In genomic region chr1:184289825-184290550, GRCh38 we compare ENCODE assay signal across 20 cellular contexts.
DNase-seq lines count a peak whose midpoint lies in the region; ATAC-seq, FAIRE-seq and TF ChIP-seq lines count a peak whose summit lies in the region.
"Had no signal": no experiment of that assay in that cellular context is flagged by ENCODE, and none has a peak within 500 bp of the region (broad histone marks: within the 10 kb centered on the region; RNA-seq: fewer than 3 reads in every experiment).

No MANE protein-coding gene starts in this region.

- H3K4me1 ChIP-seq in trophoblast cell (ENCODE audit: control insufficient read depth in 1 of 2, insufficient read depth in 2 of 2, low read length in 2 of 2) = no peaks in the 10 kb centered on the region

- no peak overlapping the region for H3K27ac ChIP-seq in trophoblast cell (ENCODE audit: low read depth, low read length)
- H3K27ac ChIP-seq: gastroesophageal sphincter had no signal

- no peak overlapping the region for H4K12ac ChIP-seq in trophoblast cell (ENCODE audit: low read depth, low read length)

- no peak overlapping the region for H2AFZ ChIP-seq in trophoblast cell (ENCODE audit: insufficient read depth, low read length, poor library complexity)

- peak overlapping the region; percentile 32 for H3K9ac ChIP-seq in trophoblast cell (ENCODE audit: low read length)

- no peak overlapping the region for H3K4ac ChIP-seq in trophoblast cell (ENCODE audit: low read depth, low read length)

- no peak overlapping the region for H2BK120ac ChIP-seq in trophoblast cell (ENCODE audit: insufficient read depth, low read length, poor library complexity)

- H3K27me3 ChIP-seq in bronchial epithelial cell (ENCODE audit: control insufficient read depth, insufficient read depth, low read length) = no peaks in the 10 kb centered on the region
- no peaks in the 10 kb centered on the region for H3K27me3 ChIP-seq in trophoblast cell (ENCODE audit: insufficient read depth, low read length)
- H3K27me3 ChIP-seq: gastroesophageal sphincter had no signal

- H3K18ac ChIP-seq in trophoblast cell (ENCODE audit: low read length) = no peak overlapping the region

- no peak for ATAC-seq in GM21528 (IDR thresholded peaks at IDR 0.05; ENCODE audit: low FRiP score, unreplicated experiment)
- ATAC-seq: gastroesophageal sphincter, sciatic nerve had no signal

- WGBS in trophoblast cell (ENCODE audit: extremely low coverage, insufficient coverage, insufficient read length) = no CpG with 5 or more reads among the region's 5 CpGs

- H2AK5ac ChIP-seq in trophoblast cell (ENCODE audit: low read length) = no peak overlapping the region

- H3K9me3 ChIP-seq in trophoblast cell (ENCODE audit: insufficient read depth, low read depth, low read length) = peaks cover 25% of the 10 kb centered on the region
- H3K9me3 ChIP-seq: gastroesophageal sphincter had no signal

- no peak overlapping the region for H3K14ac ChIP-seq in trophoblast cell (ENCODE audit: low read length)

- DNase-seq in NCI-H82 (lab: John Stamatoyannopoulos, UW) (peak; percentile 48), NCI-H82 treated with DMSO at 0.1 percent for 48 hours (lab: John Stamatoyannopoulos, UW; ENCODE audit: unreplicated experiment) (no peak), NAMALWA (ENCODE audit: low spot score) (peak; percentile 37), bronchial epithelial cell (ENCODE audit: low read depth) (peak; percentile 75), trophoblast cell (no peak), NCI-H510A treated with DMSO at 0.1 percent for 48 hours (lab: John Stamatoyannopoulos, UW) (no peak), cerebellar cortex (ENCODE audit: low spot score) (no peak)
- DNase-seq: activated CD4-positive, alpha-beta T cell treated with anti-CD3 and anti-CD28 coated beads, Interleukin-2, amount 10 ng/mL, durations not matched to agents 7 days and 5 days; activated T-cell treated with anti-CD3 and anti-CD28 coated beads, Interleukin-2, amount 50 U/mL, for 24 hours; NCI-H146; NK-92 treated with Interleukin-12 subunit alpha and Interleukin-12 subunit beta, amount 100 ng/mL, for 24 hours; nucleus accumbens; SIG-M5; stimulated activated CD4-positive, alpha-beta T cell treated with anti-CD3 and anti-CD28 coated beads, Interleukin-2, amount 100 ng/mL, for 48 hours; stimulated activated CD8-positive, alpha-beta memory T cell treated with anti-CD3 and anti-CD28 coated beads, Interleukin-4, amount 100 ng/mL, for 48 hours had no signal

- no peak overlapping the region for H3K4me3 ChIP-seq in bronchial epithelial cell (ENCODE audit: low read depth, low read length)
- H3K4me3 ChIP-seq in trophoblast cell (ENCODE audit: low read depth, low read length) = no peak overlapping the region
- H3K4me3 ChIP-seq: gastroesophageal sphincter had no signal

- H2BK12ac ChIP-seq in trophoblast cell (ENCODE audit: low read length) = no peak overlapping the region

- H3K79me1 ChIP-seq in trophoblast cell (ENCODE audit: low read length) = no peaks in the 10 kb centered on the region

- no peaks in the 10 kb centered on the region for H3K79me2 ChIP-seq in trophoblast cell (ENCODE audit: control insufficient read depth, insufficient read depth, low read length, poor library complexity)

- no peak overlapping the region for H3K4me2 ChIP-seq in trophoblast cell (ENCODE audit: low read length)

- no peaks in the 10 kb centered on the region for H3K36me3 ChIP-seq in bronchial epithelial cell (ENCODE audit: control insufficient read depth, insufficient read depth, low read length)
- peaks cover 0 to 5% of the 10 kb centered on the region in 2 experiments for H3K36me3 ChIP-seq in trophoblast cell (ENCODE audit: control insufficient read depth in 1 of 2, insufficient read depth in 2 of 2, low read length in 2 of 2)
- H3K36me3 ChIP-seq: gastroesophageal sphincter had no signal

- TF ChIP-seq CTCF in bronchial epithelial cell (IDR thresholded peaks at IDR 0.05; ENCODE audit: insufficient read depth, low read length, severe bottlenecking) = no peak

- peak; percentile 58 for FAIRE-seq in bronchial epithelial cell (lab: Jason Lieb, UNC)
- FAIRE-seq: endometrium, islet of Langerhans had no signal

- H2BK5ac ChIP-seq in trophoblast cell (ENCODE audit: low read depth, low read length, poor library complexity) = no peak overlapping the region

- H4K8ac ChIP-seq in trophoblast cell (ENCODE audit: low read depth, low read length) = no peak overlapping the region

- H4K91ac ChIP-seq in trophoblast cell (ENCODE audit: low read depth, low read length) = no peak overlapping the region

- no peak overlapping the region for H3K23ac ChIP-seq in trophoblast cell (ENCODE audit: low read length)

Comparison
In these comparisons a context has a peak if more than half of its experiments do, and no peak if none do; other contexts are left out.
1. DNase-seq: peak in NCI-H82 (single experiment), NAMALWA (single experiment) and bronchial epithelial cell (single experiment); none in NCI-H82 treated with DMSO at 0.1 percent for 48 hours (single experiment), trophoblast cell (0 of 2), NCI-H510A treated with DMSO at 0.1 percent for 48 hours (single experiment) and cerebellar cortex (single experiment).